1 cellular context compared by ENCODE assay signal in genomic region chr4:8322794-8323704, GRCh38.
TF ChIP-seq lines count a peak whose summit lies in the region.

No MANE protein-coding gene starts in this region.

TF ChIP-seq in SK-N-SH treated with all-trans-retinoic acid at 6 μM for 48 hours, 23 proteins besides CTCF, POLR2A, EP300 and RAD21 (continued from another document):
- TF ChIP-seq CREB5 (CRISPR knock-in tag; IDR thresholded peaks at IDR 0.05; ENCODE audit: low read depth), result no peak
- no peak for TF ChIP-seq ESRRG (CRISPR knock-in tag; IDR thresholded peaks at IDR 0.05)
- TF ChIP-seq ZFP3 (CRISPR knock-in tag; IDR thresholded peaks at IDR 0.05), result no peak
- no peak for TF ChIP-seq ISL1 (CRISPR knock-in tag; IDR thresholded peaks at IDR 0.05)
- no peak for TF ChIP-seq ZFP30 (CRISPR knock-in tag; IDR thresholded peaks at IDR 0.05)
- TF ChIP-seq BACH2 (CRISPR knock-in tag; IDR thresholded peaks at IDR 0.05; ENCODE audit: borderline replicate concordance), result no peak
- no peak for TF ChIP-seq RARB (CRISPR knock-in tag; IDR thresholded peaks at IDR 0.05)
- no peak for TF ChIP-seq ZNF565 (CRISPR knock-in tag; conservative IDR thresholded peaks at IDR 0.05; ENCODE audit: low read depth)
- TF ChIP-seq TCF4 (CRISPR knock-in tag; IDR thresholded peaks at IDR 0.05; ENCODE audit: borderline replicate concordance), result no peak
